9 cellular contexts compared by ENCODE assay signal in the genomic region with DNA sequence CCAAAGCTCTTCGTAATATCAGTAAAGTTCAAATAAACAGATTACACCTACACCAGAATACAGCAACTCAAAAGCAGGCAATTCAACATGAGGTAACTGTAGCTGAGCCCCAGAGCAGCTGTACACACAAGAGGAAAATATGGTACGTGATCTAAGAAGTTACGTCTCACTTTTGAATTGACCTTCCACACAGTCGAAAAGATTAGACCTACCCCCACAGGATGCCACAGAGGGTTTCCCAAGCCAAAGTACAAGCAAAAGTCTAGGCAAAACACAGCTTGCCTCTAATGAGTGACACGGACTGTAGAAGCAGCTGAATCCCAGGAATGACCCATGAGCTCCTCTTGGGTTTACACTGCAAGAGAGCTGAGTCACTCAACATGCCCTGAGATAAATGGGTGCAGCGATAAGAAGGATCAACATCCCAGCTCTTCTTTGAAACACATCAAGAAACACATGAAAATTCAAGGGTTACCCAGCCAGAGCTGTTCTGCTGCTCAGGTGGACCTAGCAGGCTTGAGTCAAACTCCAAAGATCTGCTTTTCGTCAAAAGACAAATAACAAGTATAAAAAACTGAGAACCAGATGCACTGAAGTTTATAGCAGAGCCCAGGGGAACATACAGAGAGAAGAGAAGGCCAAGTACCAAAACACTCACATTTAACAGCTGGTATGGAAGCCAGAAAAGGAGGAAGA. TPM values are rescaled to one million over a fixed set of nuclear protein-coding genes. Genes with fewer than 3 reads are reported as not detected.
DNase-seq lines count a peak whose midpoint lies in the region; ATAC-seq and TF ChIP-seq lines count a peak whose summit lies in the region.
"Had no signal": no experiment of that assay in that cellular context is flagged by ENCODE, and none has a peak within 500 bp of the region (broad histone marks: within the 10 kb centered on the region; RNA-seq: fewer than 3 reads in every experiment).

No MANE protein-coding gene starts in this region.

- no peak overlapping the region for H2AFZ ChIP-seq in GM23338

- peaks cover 8% of the 10 kb centered on the region; the same call in 2 of the 3 replicates for H3K4me1 Mint-ChIP-seq in GM23338

- H3K4me1 ChIP-seq in GM23338 (ENCODE audit: insufficient read depth): peaks cover 33% of the 10 kb centered on the region
- peaks cover 23% of the 10 kb centered on the region for H3K4me1 ChIP-seq in foreskin keratinocyte

- no peaks in the 10 kb centered on the region for H3K9me2 ChIP-seq in GM23338 (ENCODE audit: insufficient read depth)

- peak overlapping the region; percentile 14; the same call in 1 of the 2 replicates for H3K27ac Mint-ChIP-seq in GM23338
- H3K27ac Mint-ChIP-seq: activated naive CD4-positive, alpha-beta T cell treated with anti-CD3 and anti-CD28 coated beads for 36 hours had no signal

- H3K27ac ChIP-seq in GM23338 (ENCODE audit: low read depth): peak overlapping the region; percentile 66
- H3K27ac ChIP-seq in foreskin keratinocyte: no peak overlapping the region

- TF ChIP-seq CTCF in GM23338 (conservative IDR thresholded peaks at IDR 0.05; ENCODE audit: low read depth in 2 of 2): no peak
- TF ChIP-seq CTCF in WI38 (IDR thresholded peaks at IDR 0.05; ENCODE audit: low read depth, low read length): no peak
- TF ChIP-seq CTCF in foreskin keratinocyte (conservative IDR thresholded peaks at IDR 0.05): no peak
- no peak for TF ChIP-seq CTCF in retinal pigment epithelial cell (conservative IDR thresholded peaks at IDR 0.05; ENCODE audit: low read depth, low read length)

- no peak for ATAC-seq in GM23338
- ATAC-seq in foreskin keratinocyte: peak; percentile 8
- ATAC-seq in HG02610 (IDR thresholded peaks at IDR 0.05; ENCODE audit: unreplicated experiment): no peak

- peaks cover 16% of the 10 kb centered on the region; the same call in 2 of the 3 replicates for H3K36me3 Mint-ChIP-seq in GM23338 (ENCODE audit: low read depth)

- DNase-seq in GM23338 (ENCODE audit: low spot score) (no peak), foreskin keratinocyte (peak in 1 of 2 donors; percentile 42), retinal pigment epithelial cell (ENCODE audit: low read depth) (peak; percentile 76), anterior cingulate cortex (lab: John Stamatoyannopoulos, UW) (no peak)
- no peak for DNase-seq in activated CD8-positive, alpha-beta memory T cell treated with anti-CD3 and anti-CD28 coated beads, Interleukin-2, amount 50 U/mL, for 4 hours
- DNase-seq in activated effector memory CD4-positive, alpha-beta T cell treated with Interleukin-2 at 50 U/mL for 16 hours: no peak

- no peaks in the 10 kb centered on the region for H3K36me3 ChIP-seq in GM23338 (ENCODE audit: insufficient read depth)

- no peak overlapping the region for H3K4me2 ChIP-seq in GM23338

- no peaks in the 10 kb centered on the region for H3K9me3 Mint-ChIP-seq in GM23338
- H3K9me3 Mint-ChIP-seq: activated naive CD4-positive, alpha-beta T cell treated with anti-CD3 and anti-CD28 coated beads for 36 hours had no signal

- peaks cover 2% of the 10 kb centered on the region for H3K27me3 Mint-ChIP-seq in GM23338 (ENCODE audit: insufficient read depth, low read depth, poor library complexity)

- H3K4me3 ChIP-seq in GM23338 (no peak overlapping the region), WI38 (ENCODE audit: low read depth, low read length) (peak overlapping the region; percentile 5; the same call in 1 of the 2 replicates), retinal pigment epithelial cell (ENCODE audit: low read length) (no peak overlapping the region)

- H4K20me1 ChIP-seq in GM23338 (replicated peaks; ENCODE audit: insufficient read depth): peaks cover 19% of the 10 kb centered on the region

- 0 out of 2 replicates have a peak, but pooled peaks cover 4% of the 10 kb centered on the region for H3F3A ChIP-seq in GM23338 (replicated peaks; ENCODE audit: low read depth)

- peaks cover 100% of the 10 kb centered on the region for H3K79me2 ChIP-seq in GM23338 (replicated peaks; ENCODE audit: insufficient read depth)

- H3K27me3 ChIP-seq in GM23338 (ENCODE audit: insufficient read depth) (no peaks in the 10 kb centered on the region), foreskin keratinocyte (no peaks in the 10 kb centered on the region)

- no peak overlapping the region for H3K4me3 Mint-ChIP-seq in GM23338
- H3K4me3 Mint-ChIP-seq: activated naive CD4-positive, alpha-beta T cell treated with anti-CD3 and anti-CD28 coated beads for 36 hours had no signal

TF ChIP-seq in GM23338, 12 proteins besides CTCF, POLR2A, EP300 and RAD21 (continues in another document):
- TF ChIP-seq, protein P1, sequence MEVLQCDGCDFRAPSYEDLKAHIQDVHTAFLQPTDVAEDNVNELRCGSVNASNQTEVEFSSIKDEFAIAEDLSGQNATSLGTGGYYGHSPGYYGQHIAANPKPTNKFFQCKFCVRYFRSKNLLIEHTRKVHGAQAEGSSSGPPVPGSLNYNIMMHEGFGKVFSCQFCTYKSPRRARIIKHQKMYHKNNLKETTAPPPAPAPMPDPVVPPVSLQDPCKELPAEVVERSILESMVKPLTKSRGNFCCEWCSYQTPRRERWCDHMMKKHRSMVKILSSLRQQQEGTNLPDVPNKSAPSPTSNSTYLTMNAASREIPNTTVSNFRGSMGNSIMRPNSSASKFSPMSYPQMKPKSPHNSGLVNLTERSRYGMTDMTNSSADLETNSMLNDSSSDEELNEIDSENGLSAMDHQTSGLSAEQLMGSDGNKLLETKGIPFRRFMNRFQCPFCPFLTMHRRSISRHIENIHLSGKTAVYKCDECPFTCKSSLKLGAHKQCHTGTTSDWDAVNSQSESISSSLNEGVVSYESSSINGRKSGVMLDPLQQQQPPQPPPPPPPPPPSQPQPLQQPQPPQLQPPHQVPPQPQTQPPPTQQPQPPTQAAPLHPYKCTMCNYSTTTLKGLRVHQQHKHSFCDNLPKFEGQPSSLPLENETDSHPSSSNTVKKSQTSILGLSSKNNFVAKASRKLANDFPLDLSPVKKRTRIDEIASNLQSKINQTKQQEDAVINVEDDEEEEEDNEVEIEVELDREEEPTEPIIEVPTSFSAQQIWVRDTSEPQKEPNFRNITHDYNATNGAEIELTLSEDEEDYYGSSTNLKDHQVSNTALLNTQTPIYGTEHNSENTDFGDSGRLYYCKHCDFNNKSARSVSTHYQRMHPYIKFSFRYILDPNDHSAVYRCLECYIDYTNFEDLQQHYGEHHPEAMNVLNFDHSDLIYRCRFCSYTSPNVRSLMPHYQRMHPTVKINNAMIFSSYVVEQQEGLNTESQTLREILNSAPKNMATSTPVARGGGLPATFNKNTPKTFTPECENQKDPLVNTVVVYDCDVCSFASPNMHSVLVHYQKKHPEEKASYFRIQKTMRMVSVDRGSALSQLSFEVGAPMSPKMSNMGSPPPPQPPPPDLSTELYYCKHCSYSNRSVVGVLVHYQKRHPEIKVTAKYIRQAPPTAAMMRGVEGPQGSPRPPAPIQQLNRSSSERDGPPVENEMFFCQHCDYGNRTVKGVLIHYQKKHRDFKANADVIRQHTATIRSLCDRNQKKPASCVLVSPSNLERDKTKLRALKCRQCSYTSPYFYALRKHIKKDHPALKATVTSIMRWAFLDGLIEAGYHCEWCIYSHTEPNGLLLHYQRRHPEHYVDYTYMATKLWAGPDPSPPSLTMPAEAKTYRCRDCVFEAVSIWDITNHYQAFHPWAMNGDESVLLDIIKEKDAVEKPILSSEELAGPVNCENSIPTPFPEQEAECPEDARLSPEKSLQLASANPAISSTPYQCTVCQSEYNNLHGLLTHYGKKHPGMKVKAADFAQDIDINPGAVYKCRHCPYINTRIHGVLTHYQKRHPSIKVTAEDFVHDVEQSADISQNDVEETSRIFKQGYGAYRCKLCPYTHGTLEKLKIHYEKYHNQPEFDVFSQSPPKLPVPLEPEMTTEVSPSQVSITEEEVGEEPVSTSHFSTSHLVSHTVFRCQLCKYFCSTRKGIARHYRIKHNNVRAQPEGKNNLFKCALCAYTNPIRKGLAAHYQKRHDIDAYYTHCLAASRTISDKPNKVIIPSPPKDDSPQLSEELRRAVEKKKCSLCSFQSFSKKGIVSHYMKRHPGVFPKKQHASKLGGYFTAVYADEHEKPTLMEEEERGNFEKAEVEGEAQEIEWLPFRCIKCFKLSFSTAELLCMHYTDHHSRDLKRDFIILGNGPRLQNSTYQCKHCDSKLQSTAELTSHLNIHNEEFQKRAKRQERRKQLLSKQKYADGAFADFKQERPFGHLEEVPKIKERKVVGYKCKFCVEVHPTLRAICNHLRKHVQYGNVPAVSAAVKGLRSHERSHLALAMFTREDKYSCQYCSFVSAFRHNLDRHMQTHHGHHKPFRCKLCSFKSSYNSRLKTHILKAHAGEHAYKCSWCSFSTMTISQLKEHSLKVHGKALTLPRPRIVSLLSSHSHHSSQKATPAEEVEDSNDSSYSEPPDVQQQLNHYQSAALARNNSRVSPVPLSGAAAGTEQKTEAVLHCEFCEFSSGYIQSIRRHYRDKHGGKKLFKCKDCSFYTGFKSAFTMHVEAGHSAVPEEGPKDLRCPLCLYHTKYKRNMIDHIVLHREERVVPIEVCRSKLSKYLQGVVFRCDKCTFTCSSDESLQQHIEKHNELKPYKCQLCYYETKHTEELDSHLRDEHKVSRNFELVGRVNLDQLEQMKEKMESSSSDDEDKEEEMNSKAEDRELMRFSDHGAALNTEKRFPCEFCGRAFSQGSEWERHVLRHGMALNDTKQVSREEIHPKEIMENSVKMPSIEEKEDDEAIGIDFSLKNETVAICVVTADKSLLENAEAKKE (CRISPR knock-in tag; IDR thresholded peaks at IDR 0.05): no peak
- TF ChIP-seq STAT1 (IDR thresholded peaks at IDR 0.05; ENCODE audit: unreplicated experiment) (no peak), EZH2phosphoT487 (IDR thresholded peaks at IDR 0.05; ENCODE audit: unreplicated experiment) (no peak), CREB1 (CRISPR knock-in tag; IDR thresholded peaks at IDR 0.05; ENCODE audit: low read depth) (no peak), ZNF114 (CRISPR knock-in tag; IDR thresholded peaks at IDR 0.05) (no peak)

RNA-seq across cellular contexts. Expression of a gene that starts 9.7 kb away (rescaled TPM):
- total RNA-seq in GM23338 (2014; rRNA removed; shearing (Covaris generic)): 27.1 and 29.3 TPM in 2 replicates
- polyA plus RNA-seq in GM23338 (2016; fragmentation: Nextera tagmentation; extraction: Ambion mirVana) (12.2 and 14.5 TPM in 2 replicates), foreskin keratinocyte (7.9 and 8.6 TPM in 2 replicates)
- 23.7 and 31.8 TPM in 2 replicates for total RNA-seq in foreskin keratinocyte
